In the genomic region with DNA sequence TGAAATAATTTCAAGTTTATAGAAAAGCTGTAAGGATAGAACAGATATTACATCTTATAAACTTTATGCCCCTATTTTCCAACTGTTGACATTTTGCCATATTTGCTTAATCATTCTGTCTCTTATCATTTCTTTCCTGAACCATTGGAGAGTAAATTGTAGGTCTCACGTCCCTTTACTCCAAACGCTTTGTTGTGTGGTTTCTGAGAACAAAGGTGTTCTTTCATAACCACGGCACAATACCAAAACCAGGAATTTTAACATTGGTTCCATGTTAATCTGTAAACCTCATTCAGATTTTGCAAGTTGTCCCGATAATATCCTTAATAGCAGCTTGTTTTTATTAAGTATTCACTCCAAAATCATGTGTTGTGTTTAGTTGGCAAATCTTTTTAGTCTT, we compare ENCODE assay signal across 1 cellular context.
TF ChIP-seq lines count a peak whose summit lies in the region.

No MANE protein-coding gene starts in this region.

TF ChIP-seq in liver, 16 proteins besides CTCF, POLR2A, EP300 and RAD21 (continued from another document):
- TF ChIP-seq ZBTB33 (IDR thresholded peaks at IDR 0.05) (peak; percentile 32), YY1 (IDR thresholded peaks at IDR 0.05) (peak; percentile 64), MAX (IDR thresholded peaks at IDR 0.05) (no peak), HNF4A (conservative IDR thresholded peaks at IDR 0.05) (peak; percentile 27 to 67), FOXA1 (IDR thresholded peaks at IDR 0.05) (no peak), SP1 (IDR thresholded peaks at IDR 0.05) (no peak), FOXA2 (IDR thresholded peaks at IDR 0.05) (peak; percentile 27), RXRA (IDR thresholded peaks at IDR 0.05) (peak in 1 of 2 donors; percentile 65), TAF1 (conservative IDR thresholded peaks at IDR 0.05) (no peak), REST (IDR thresholded peaks at IDR 0.05) (peak; percentile 53), HNF4G (IDR thresholded peaks at IDR 0.05) (no peak), JUND (IDR thresholded peaks at IDR 0.05) (no peak)
